Comparison of ENCODE assay signal across 17 cellular contexts in genomic region chr2:232457121-232458011, GRCh38. TPM values are rescaled to one million over a fixed set of nuclear protein-coding genes. Genes with fewer than 3 reads are reported as not detected.
"Had no signal": no experiment of that assay in that cellular context is flagged by ENCODE, and none has a peak within 500 bp of the region (broad histone marks: within the 10 kb centered on the region; RNA-seq: fewer than 3 reads in every experiment).

No MANE protein-coding gene starts in this region.

- FAIRE-seq: endometrium had no signal

- H3K4me3 ChIP-seq: ascending aorta, breast epithelium, hepatocyte, ovary, transverse colon had no signal

- H3K4me1 Mint-ChIP-seq: activated B cell treated with CpG ODN at 0.5 μM for 24 hours had no signal

- H3K4me3 Mint-ChIP-seq: activated B cell treated with CpG ODN at 0.5 μM for 24 hours; activated CD8-positive, alpha-beta T cell treated with anti-CD3 and anti-CD28 coated beads for 36 hours; activated T-helper 1 cell treated with anti-CD3 and anti-CD28 coated beads, Interleukin-12 subunit alpha, Interleukin-12 subunit beta, Interleukin-2, Interleukin-4 antibody, amounts not matched to agents 30 ng/mL and 10 ng/mL and 1 ng/mL, durations not matched to agents 14 hours and 24 hours and 36 hours had no signal

- DNase-seq: activated B cell treated with CpG ODN at 0.5 μM for 24 hours; activated CD4-positive, alpha-beta T cell treated with anti-CD3 and anti-CD28 coated beads for 48 hours; activated CD8-positive, alpha-beta T cell treated with anti-CD3 and anti-CD28 coated beads for 36 hours; activated naive CD4-positive, alpha-beta T cell treated with Interleukin-2 at 50 U/mL for 16 hours; midbrain; stimulated activated CD4-positive, alpha-beta T cell treated with anti-CD3 and anti-CD28 coated beads, Interleukin-12 subunit alpha, Interleukin-12 subunit beta, amount 100 ng/mL, for 4 hours; stimulated activated naive CD4-positive, alpha-beta T cell; T-helper 2 cell; transverse colon had no signal

- H3K27ac ChIP-seq: ascending aorta, breast epithelium, hepatocyte, ovary, transverse colon had no signal

- H3K36me3 ChIP-seq: ascending aorta, breast epithelium, ovary, transverse colon had no signal

- H3K27ac Mint-ChIP-seq: activated B cell treated with CpG ODN at 0.5 μM for 24 hours; activated CD8-positive, alpha-beta T cell treated with anti-CD3 and anti-CD28 coated beads for 36 hours; activated T-helper 1 cell treated with anti-CD3 and anti-CD28 coated beads, Interleukin-12 subunit alpha, Interleukin-12 subunit beta, Interleukin-2, Interleukin-4 antibody, amounts not matched to agents 30 ng/mL and 10 ng/mL and 1 ng/mL, durations not matched to agents 14 hours and 24 hours and 36 hours had no signal

- H2AFZ ChIP-seq: hepatocyte had no signal

- H3K27me3 ChIP-seq: ascending aorta, ovary had no signal

- H3K9me3 ChIP-seq: ascending aorta, breast epithelium, ovary, transverse colon had no signal

- H3K9me3 Mint-ChIP-seq: activated B cell treated with CpG ODN at 0.5 μM for 24 hours; activated CD8-positive, alpha-beta T cell treated with anti-CD3 and anti-CD28 coated beads for 36 hours; activated T-helper 1 cell treated with anti-CD3 and anti-CD28 coated beads, Interleukin-12 subunit alpha, Interleukin-12 subunit beta, Interleukin-2, Interleukin-4 antibody, amounts not matched to agents 30 ng/mL and 10 ng/mL and 1 ng/mL, durations not matched to agents 14 hours and 24 hours and 36 hours had no signal

- H3K4me1 ChIP-seq: ascending aorta, breast epithelium had no signal

RNA-seq across cellular contexts. Expression of gene ALPI, which starts 1.4 kb away (rescaled TPM):
- polyA plus RNA-seq: esophagus, neural cell, ovary had no signal

RNA-seq across cellular contexts. Expression of gene ALPG, which starts 50.7 kb away (rescaled TPM):
- polyA plus RNA-seq: esophagus, neural cell had no signal
